Comparison of ENCODE assay signal across 17 cellular contexts in genomic region chr17:28827672-28828071, GRCh38.
"Had no signal": no experiment of that assay in that cellular context is flagged by ENCODE, and none has a peak within 500 bp of the region (broad histone marks: within the 10 kb centered on the region; RNA-seq: fewer than 3 reads in every experiment).

No MANE protein-coding gene starts in this region.

- H3K27ac ChIP-seq: brain microvascular endothelial cell, gastroesophageal sphincter, ovary, thoracic aorta, upper lobe of right lung, VCaP had no signal

- H3K4me1 ChIP-seq: gastroesophageal sphincter, upper lobe of right lung had no signal

- H3K27ac Mint-ChIP-seq: activated CD8-positive, alpha-beta T cell treated with anti-CD3 and anti-CD28 coated beads for 36 hours; activated naive CD8-positive, alpha-beta T cell treated with anti-CD3 and anti-CD28 coated beads for 36 hours; activated T-helper 1 cell treated with anti-CD3 and anti-CD28 coated beads, Interleukin-12 subunit alpha, Interleukin-12 subunit beta, Interleukin-2, Interleukin-4 antibody, amounts not matched to agents 30 ng/mL and 10 ng/mL and 1 ng/mL, durations not matched to agents 14 hours and 24 hours and 36 hours; T-helper 2 cell treated with Interferon-gamma antibody and Interleukin-4, amounts not matched to agents 5 μg/mL and 100 μg/mL, for 36 hours had no signal

- H3K36me3 ChIP-seq: brain microvascular endothelial cell, ovary, thoracic aorta, upper lobe of right lung had no signal

- H3K27me3 Mint-ChIP-seq: activated CD8-positive, alpha-beta T cell treated with anti-CD3 and anti-CD28 coated beads for 36 hours; activated naive CD8-positive, alpha-beta T cell treated with anti-CD3 and anti-CD28 coated beads for 36 hours; effector memory CD8-positive, alpha-beta T cell; naive B cell had no signal

- H3K9me3 Mint-ChIP-seq: activated CD8-positive, alpha-beta T cell treated with anti-CD3 and anti-CD28 coated beads for 36 hours; activated naive CD8-positive, alpha-beta T cell treated with anti-CD3 and anti-CD28 coated beads for 36 hours; activated T-helper 1 cell treated with anti-CD3 and anti-CD28 coated beads, Interleukin-12 subunit alpha, Interleukin-12 subunit beta, Interleukin-2, Interleukin-4 antibody, amounts not matched to agents 30 ng/mL and 10 ng/mL and 1 ng/mL, durations not matched to agents 14 hours and 24 hours and 36 hours; effector memory CD8-positive, alpha-beta T cell; naive B cell; T-helper 2 cell treated with Interferon-gamma antibody and Interleukin-4, amounts not matched to agents 5 μg/mL and 100 μg/mL, for 36 hours had no signal

- H3K4me3 Mint-ChIP-seq: activated CD8-positive, alpha-beta T cell treated with anti-CD3 and anti-CD28 coated beads for 36 hours; activated naive CD8-positive, alpha-beta T cell treated with anti-CD3 and anti-CD28 coated beads for 36 hours; activated T-helper 1 cell treated with anti-CD3 and anti-CD28 coated beads, Interleukin-12 subunit alpha, Interleukin-12 subunit beta, Interleukin-2, Interleukin-4 antibody, amounts not matched to agents 30 ng/mL and 10 ng/mL and 1 ng/mL, durations not matched to agents 14 hours and 24 hours and 36 hours; effector memory CD8-positive, alpha-beta T cell; naive B cell; T-helper 2 cell treated with Interferon-gamma antibody and Interleukin-4, amounts not matched to agents 5 μg/mL and 100 μg/mL, for 36 hours had no signal

- DNase-seq: activated CD4-positive, alpha-beta T cell treated with anti-CD3 and anti-CD28 coated beads for 4 hours; activated CD8-positive, alpha-beta T cell treated with anti-CD3 and anti-CD28 coated beads for 36 hours; activated naive CD8-positive, alpha-beta T cell treated with anti-CD3 and anti-CD28 coated beads for 36 hours; brain microvascular endothelial cell; dermis blood vessel endothelial cell; effector memory CD8-positive, alpha-beta T cell; naive B cell; stimulated activated CD4-positive, alpha-beta T cell treated with anti-CD3 and anti-CD28 coated beads, Interleukin-1b, Interleukin-23, amount 100 ng/mL, for 48 hours had no signal

- ATAC-seq: activated CD8-positive, alpha-beta T cell treated with anti-CD3 and anti-CD28 coated beads for 36 hours; effector memory CD8-positive, alpha-beta T cell; gastroesophageal sphincter; left lobe of liver; sciatic nerve; upper lobe of right lung had no signal

- H3K27me3 ChIP-seq: brain microvascular endothelial cell, gastroesophageal sphincter, ovary, upper lobe of right lung had no signal

- H3K36me3 Mint-ChIP-seq: naive B cell had no signal

- H3K4me3 ChIP-seq: gastroesophageal sphincter, ovary, thoracic aorta, upper lobe of right lung had no signal

- H3K9me3 ChIP-seq: gastroesophageal sphincter, ovary, thoracic aorta, upper lobe of right lung had no signal
